Comparison of ENCODE assay signal across 1 cellular context in the genomic region with DNA sequence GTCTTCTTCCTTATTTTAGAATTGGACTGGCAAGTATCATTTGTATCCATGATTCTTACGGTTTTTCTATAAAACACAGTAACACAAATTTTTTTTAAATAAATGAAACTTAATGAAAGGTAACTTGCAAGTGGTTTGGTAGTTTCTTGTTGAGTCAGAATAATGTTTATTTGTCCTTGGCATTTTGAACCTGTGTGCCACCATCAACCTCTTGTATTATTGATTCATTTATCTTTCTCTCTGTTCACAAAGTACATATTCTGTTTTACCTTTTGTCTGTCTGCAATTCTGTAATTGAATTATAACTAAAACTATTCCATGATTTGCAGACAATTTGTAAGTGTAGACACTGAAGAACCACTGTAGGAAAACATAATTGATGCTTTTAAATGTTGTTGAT.
A peak's percentile ranks its signal among the peaks of the same experiment; 100 is the strongest.
TF ChIP-seq lines count a peak whose summit lies in the region.

No MANE protein-coding gene starts in this region.

TF ChIP-seq in HepG2, 621 proteins besides CTCF, POLR2A, EP300 and RAD21 (continued from another document):
- TF ChIP-seq, protein P1, sequence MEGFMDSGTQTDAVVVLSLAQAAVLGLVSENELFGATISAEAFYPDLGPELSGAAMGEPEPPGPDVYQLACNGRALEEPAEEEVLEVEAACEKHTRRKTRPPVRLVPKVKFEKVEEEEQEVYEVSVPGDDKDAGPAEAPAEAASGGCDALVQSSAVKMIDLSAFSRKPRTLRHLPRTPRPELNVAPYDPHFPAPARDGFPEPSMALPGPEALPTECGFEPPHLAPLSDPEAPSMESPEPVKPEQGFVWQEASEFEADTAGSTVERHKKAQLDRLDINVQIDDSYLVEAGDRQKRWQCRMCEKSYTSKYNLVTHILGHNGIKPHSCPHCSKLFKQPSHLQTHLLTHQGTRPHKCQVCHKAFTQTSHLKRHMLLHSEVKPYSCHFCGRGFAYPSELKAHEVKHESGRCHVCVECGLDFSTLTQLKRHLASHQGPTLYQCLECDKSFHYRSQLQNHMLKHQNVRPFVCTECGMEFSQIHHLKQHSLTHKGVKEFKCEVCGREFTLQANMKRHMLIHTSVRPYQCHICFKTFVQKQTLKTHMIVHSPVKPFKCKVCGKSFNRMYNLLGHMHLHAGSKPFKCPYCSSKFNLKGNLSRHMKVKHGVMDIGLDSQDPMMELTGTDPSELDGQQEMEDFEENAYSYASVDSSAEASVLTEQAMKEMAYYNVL (CRISPR knock-in tag; IDR thresholded peaks at IDR 0.05; ENCODE audit: borderline replicate concordance) = no peak
- TF ChIP-seq KLF16 (CRISPR knock-in tag; IDR thresholded peaks at IDR 0.05) = 0 out of 4 replicates have a peak, but pooled peaks of 1 of the 2 experiments have one; percentile 23
- peak; percentile 46; the same call in 1 of the 2 replicates for TF ChIP-seq CHD4 (IDR thresholded peaks at IDR 0.05; ENCODE audit: borderline replicate concordance, low read length)
- TF ChIP-seq, protein P2, sequence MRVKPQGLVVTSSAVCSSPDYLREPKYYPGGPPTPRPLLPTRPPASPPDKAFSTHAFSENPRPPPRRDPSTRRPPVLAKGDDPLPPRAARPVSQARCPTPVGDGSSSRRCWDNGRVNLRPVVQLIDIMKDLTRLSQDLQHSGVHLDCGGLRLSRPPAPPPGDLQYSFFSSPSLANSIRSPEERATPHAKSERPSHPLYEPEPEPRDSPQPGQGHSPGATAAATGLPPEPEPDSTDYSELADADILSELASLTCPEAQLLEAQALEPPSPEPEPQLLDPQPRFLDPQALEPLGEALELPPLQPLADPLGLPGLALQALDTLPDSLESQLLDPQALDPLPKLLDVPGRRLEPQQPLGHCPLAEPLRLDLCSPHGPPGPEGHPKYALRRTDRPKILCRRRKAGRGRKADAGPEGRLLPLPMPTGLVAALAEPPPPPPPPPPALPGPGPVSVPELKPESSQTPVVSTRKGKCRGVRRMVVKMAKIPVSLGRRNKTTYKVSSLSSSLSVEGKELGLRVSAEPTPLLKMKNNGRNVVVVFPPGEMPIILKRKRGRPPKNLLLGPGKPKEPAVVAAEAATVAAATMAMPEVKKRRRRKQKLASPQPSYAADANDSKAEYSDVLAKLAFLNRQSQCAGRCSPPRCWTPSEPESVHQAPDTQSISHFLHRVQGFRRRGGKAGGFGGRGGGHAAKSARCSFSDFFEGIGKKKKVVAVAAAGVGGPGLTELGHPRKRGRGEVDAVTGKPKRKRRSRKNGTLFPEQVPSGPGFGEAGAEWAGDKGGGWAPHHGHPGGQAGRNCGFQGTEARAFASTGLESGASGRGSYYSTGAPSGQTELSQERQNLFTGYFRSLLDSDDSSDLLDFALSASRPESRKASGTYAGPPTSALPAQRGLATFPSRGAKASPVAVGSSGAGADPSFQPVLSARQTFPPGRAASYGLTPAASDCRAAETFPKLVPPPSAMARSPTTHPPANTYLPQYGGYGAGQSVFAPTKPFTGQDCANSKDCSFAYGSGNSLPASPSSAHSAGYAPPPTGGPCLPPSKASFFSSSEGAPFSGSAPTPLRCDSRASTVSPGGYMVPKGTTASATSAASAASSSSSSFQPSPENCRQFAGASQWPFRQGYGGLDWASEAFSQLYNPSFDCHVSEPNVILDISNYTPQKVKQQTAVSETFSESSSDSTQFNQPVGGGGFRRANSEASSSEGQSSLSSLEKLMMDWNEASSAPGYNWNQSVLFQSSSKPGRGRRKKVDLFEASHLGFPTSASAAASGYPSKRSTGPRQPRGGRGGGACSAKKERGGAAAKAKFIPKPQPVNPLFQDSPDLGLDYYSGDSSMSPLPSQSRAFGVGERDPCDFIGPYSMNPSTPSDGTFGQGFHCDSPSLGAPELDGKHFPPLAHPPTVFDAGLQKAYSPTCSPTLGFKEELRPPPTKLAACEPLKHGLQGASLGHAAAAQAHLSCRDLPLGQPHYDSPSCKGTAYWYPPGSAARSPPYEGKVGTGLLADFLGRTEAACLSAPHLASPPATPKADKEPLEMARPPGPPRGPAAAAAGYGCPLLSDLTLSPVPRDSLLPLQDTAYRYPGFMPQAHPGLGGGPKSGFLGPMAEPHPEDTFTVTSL (CRISPR knock-in tag; IDR thresholded peaks at IDR 0.05; ENCODE audit: borderline replicate concordance) = peak; percentile 80; the same call in 1 of the 2 replicates
- TF ChIP-seq FOSL2 (CRISPR knock-in tag; IDR thresholded peaks at IDR 0.05) = no peak
- no peak for TF ChIP-seq NCOR1 (IDR thresholded peaks at IDR 0.05; ENCODE audit: borderline replicate concordance, low read length)
- peak; percentile 59; the same call in 1 of the 2 replicates for TF ChIP-seq BCL6 (CRISPR knock-in tag; IDR thresholded peaks at IDR 0.05)
- TF ChIP-seq, protein P3, sequence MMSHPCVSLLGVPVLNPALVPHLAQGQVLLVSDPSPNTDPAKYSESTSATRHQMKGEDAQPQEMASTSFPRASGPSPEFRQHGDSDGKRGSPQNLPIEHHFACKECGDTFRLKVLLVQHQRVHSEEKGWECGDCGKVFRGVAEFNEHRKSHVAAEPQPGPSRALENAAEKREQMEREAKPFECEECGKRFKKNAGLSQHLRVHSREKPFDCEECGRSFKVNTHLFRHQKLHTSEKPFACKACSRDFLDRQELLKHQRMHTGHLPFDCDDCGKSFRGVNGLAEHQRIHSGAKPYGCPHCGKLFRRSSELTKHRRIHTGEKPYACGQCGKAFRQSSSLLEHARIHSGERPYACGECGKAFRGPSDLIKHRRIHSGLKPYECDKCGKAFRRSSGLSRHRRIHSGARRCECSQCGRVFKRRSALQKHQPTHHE (CRISPR knock-in tag; IDR thresholded peaks at IDR 0.05; ENCODE audit: borderline replicate concordance) = no peak
